In genomic region chr4:105414316-105414715, GRCh38 we compare ENCODE assay signal across 25 cellular contexts.
"Had no signal": no experiment of that assay in that cellular context is flagged by ENCODE, and none has a peak within 500 bp of the region (broad histone marks: within the 10 kb centered on the region; RNA-seq: fewer than 3 reads in every experiment).

No MANE protein-coding gene starts in this region.

- H3K27ac Mint-ChIP-seq: activated CD8-positive, alpha-beta memory T cell treated with anti-CD3 and anti-CD28 coated beads, Interleukin-2, amount 10 ng/mL, durations not matched to agents 7 days and 5 days; activated naive CD4-positive, alpha-beta T cell treated with anti-CD3 and anti-CD28 coated beads for 36 hours; activated naive CD8-positive, alpha-beta T cell; activated T-cell treated with anti-CD3 and anti-CD28 coated beads, Interleukin-2, amount 50 U/mL, for 24 hours; activated T-helper 1 cell treated with anti-CD3 and anti-CD28 coated beads, Interleukin-12 subunit alpha, Interleukin-12 subunit beta, Interleukin-2, Interleukin-4 antibody, amounts not matched to agents 30 ng/mL and 10 ng/mL and 1 ng/mL, durations not matched to agents 14 hours and 24 hours and 36 hours; brain; T-helper 2 cell treated with Interferon-gamma antibody and Interleukin-4, amounts not matched to agents 5 μg/mL and 100 μg/mL, for 36 hours had no signal

- ATAC-seq: activated CD8-positive, alpha-beta memory T cell treated with anti-CD3 and anti-CD28 coated beads, Interleukin-2, amount 10 ng/mL, durations not matched to agents 7 days and 5 days; SK-N-SH treated with all-trans-retinoic acid at 6 μM for 48 hours had no signal

- H3K27me3 ChIP-seq: SJSA1 had no signal

- H3K27me3 Mint-ChIP-seq: activated CD8-positive, alpha-beta memory T cell treated with anti-CD3 and anti-CD28 coated beads, Interleukin-2, amount 10 ng/mL, durations not matched to agents 7 days and 5 days; activated naive CD8-positive, alpha-beta T cell; activated T-cell treated with anti-CD3 and anti-CD28 coated beads, Interleukin-2, amount 50 U/mL, for 24 hours; brain had no signal

- H3K4me1 Mint-ChIP-seq: activated CD8-positive, alpha-beta memory T cell treated with anti-CD3 and anti-CD28 coated beads, Interleukin-2, amount 10 ng/mL, durations not matched to agents 7 days and 5 days; brain had no signal

- H3K4me1 ChIP-seq: SJSA1 had no signal

- H3K27ac ChIP-seq: SJSA1 had no signal

- H3K36me3 ChIP-seq: SJSA1 had no signal

- H3K9me3 ChIP-seq: SJSA1 had no signal

- H3K4me3 ChIP-seq: SJSA1 had no signal

- DNase-seq: activated CD4-positive, alpha-beta T cell treated with anti-CD3 and anti-CD28 coated beads for 48 hours; activated CD4-positive, alpha-beta T cell treated with anti-CD3 and anti-CD28 coated beads, Interleukin-2, amount 50 U/mL, for 4 hours; activated CD4-positive, CD25-positive, alpha-beta regulatory T cell treated with anti-CD3 and anti-CD28 coated beads, Interleukin-2, amount 50 U/mL, for 72 hours; activated CD8-positive, alpha-beta memory T cell treated with anti-CD3 and anti-CD28 coated beads, Interleukin-2, amount 10 ng/mL, durations not matched to agents 7 days and 5 days; activated gamma-delta T cell; activated naive CD4-positive, alpha-beta T cell treated with anti-CD3 and anti-CD28 coated beads for 36 hours; activated T-cell treated with anti-CD3 and anti-CD28 coated beads, Interleukin-2, amount 50 U/mL, for 24 hours; amygdala; IMR-90; KG1; NCI-H1048; NCI-H146; NCI-H187 treated with DMSO at 0.1 percent for 48 hours; NCI-H2081 treated with DMSO at 0.1 percent for 48 hours; NCI-H2171; NCI-H2227 treated with DMSO at 0.1 percent for 48 hours; NCI-H526; NCI-H774; SW 1271 had no signal

- H3K4me3 Mint-ChIP-seq: activated CD8-positive, alpha-beta memory T cell treated with anti-CD3 and anti-CD28 coated beads, Interleukin-2, amount 10 ng/mL, durations not matched to agents 7 days and 5 days; activated naive CD4-positive, alpha-beta T cell treated with anti-CD3 and anti-CD28 coated beads for 36 hours; activated naive CD8-positive, alpha-beta T cell; activated T-cell treated with anti-CD3 and anti-CD28 coated beads, Interleukin-2, amount 50 U/mL, for 24 hours; activated T-helper 1 cell treated with anti-CD3 and anti-CD28 coated beads, Interleukin-12 subunit alpha, Interleukin-12 subunit beta, Interleukin-2, Interleukin-4 antibody, amounts not matched to agents 30 ng/mL and 10 ng/mL and 1 ng/mL, durations not matched to agents 14 hours and 24 hours and 36 hours; brain; T-helper 2 cell treated with Interferon-gamma antibody and Interleukin-4, amounts not matched to agents 5 μg/mL and 100 μg/mL, for 36 hours had no signal
